In genomic region chr1:33407339-33407738, GRCh38 we compare ENCODE assay signal across 22 cellular contexts.
"Had no signal": no experiment of that assay in that cellular context is flagged by ENCODE, and none has a peak within 500 bp of the region (broad histone marks: within the 10 kb centered on the region; RNA-seq: fewer than 3 reads in every experiment).

No MANE protein-coding gene starts in this region.

- H3K79me2 ChIP-seq: hepatocyte had no signal

- H3K4me3 ChIP-seq: coronary artery, esophagus muscularis mucosa, hepatocyte, right lobe of liver, stomach, thyroid gland had no signal

- H2AFZ ChIP-seq: hepatocyte had no signal

- ATAC-seq: naive thymus-derived CD8-positive, alpha-beta T cell; right lobe of liver; stimulated activated effector memory CD8-positive, alpha-beta T cell treated with anti-CD3 and anti-CD28 coated beads, Interleukin-12 subunit alpha, Interleukin-12 subunit beta, amount 100 ng/mL, for 72 hours had no signal

- H3K9me3 ChIP-seq: esophagus muscularis mucosa, right lobe of liver, stomach, thyroid gland had no signal

- H3K4me2 ChIP-seq: hepatocyte had no signal

- H3K36me3 ChIP-seq: esophagus muscularis mucosa, right lobe of liver, stomach, thyroid gland had no signal

- H3K27ac ChIP-seq: esophagus muscularis mucosa, hepatocyte, right lobe of liver, stomach, thyroid gland had no signal

- H3K27me3 ChIP-seq: esophagus muscularis mucosa, hepatocyte, right lobe of liver, stomach, thyroid gland had no signal

- DNase-seq: dermis blood vessel endothelial cell; effector memory CD4-positive, alpha-beta T cell; foreskin melanocyte; kidney; mesendoderm; midbrain; naive thymus-derived CD8-positive, alpha-beta T cell; nephron progenitor cell; nucleus accumbens; posterior cingulate gyrus; retina; right lobe of liver; stimulated activated CD4-positive, alpha-beta T cell treated with anti-CD3 and anti-CD28 coated beads, Interleukin-2, amount 100 ng/mL, for 24 hours; stimulated activated CD4-positive, alpha-beta T cell treated with anti-CD3 and anti-CD28 coated beads, Interleukin-4, amount 100 ng/mL, for 24 hours; stimulated activated naive CD4-positive, alpha-beta T cell treated with Interleukin-2 at 50 U/mL for 16 hours; stomach; thyroid gland had no signal

- H3K4me1 ChIP-seq: right lobe of liver, thyroid gland had no signal

- FAIRE-seq: endothelial cell of umbilical vein, kidney had no signal
